ENCODE assay signal across 31 cellular contexts in the genomic region with DNA sequence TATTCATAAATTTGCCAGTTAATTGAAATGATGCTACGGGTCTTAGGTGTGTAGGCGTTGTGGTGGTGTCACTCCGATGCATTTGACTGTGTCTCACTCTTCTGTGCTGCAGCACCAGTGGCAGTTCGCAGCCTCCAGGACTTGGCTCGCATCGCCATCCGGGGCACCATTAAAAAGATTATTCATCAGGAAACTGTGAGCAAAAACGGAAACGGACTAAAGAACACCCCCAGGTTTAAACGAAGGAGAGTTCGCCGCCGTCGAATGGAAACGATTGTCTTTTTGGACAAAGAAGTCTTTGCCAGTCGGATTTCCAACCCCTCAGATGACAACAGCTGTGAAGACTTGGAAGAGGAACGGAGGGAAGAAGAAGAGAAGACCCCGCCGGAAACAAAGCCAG.
"Had no signal": no experiment of that assay in that cellular context is flagged by ENCODE, and none has a peak within 500 bp of the region (broad histone marks: within the 10 kb centered on the region; RNA-seq: fewer than 3 reads in every experiment).

No MANE protein-coding gene starts in this region.

- H3K4me1 ChIP-seq: adrenal gland, ascending aorta, breast epithelium, esophagus squamous epithelium, gastroesophageal sphincter had no signal

- H3K27ac Mint-ChIP-seq: activated CD4-positive, alpha-beta T cell treated with anti-CD3 and anti-CD28 coated beads for 36 hours; activated CD4-positive, alpha-beta T cell treated with anti-CD3 and anti-CD28 coated beads, Interleukin-2, amount 10 ng/mL, durations not matched to agents 7 days and 5 days; activated CD8-positive, alpha-beta T cell treated with anti-CD3 and anti-CD28 coated beads for 36 hours; activated naive CD4-positive, alpha-beta T cell treated with anti-CD3 and anti-CD28 coated beads for 36 hours; activated naive CD4-positive, alpha-beta T cell treated with anti-CD3 and anti-CD28 coated beads, Interleukin-2, amount 50 U/mL, for 24 hours; activated naive CD8-positive, alpha-beta T cell treated with anti-CD3 and anti-CD28 coated beads for 36 hours; activated naive CD8-positive, alpha-beta T cell treated with anti-CD3 and anti-CD28 coated beads, Interleukin-2, amount 50 U/mL, for 24 hours; activated T-helper 1 cell treated with anti-CD3 and anti-CD28 coated beads, Interleukin-12 subunit alpha, Interleukin-12 subunit beta, Interleukin-2, Interleukin-4 antibody, amounts not matched to agents 30 ng/mL and 10 ng/mL and 1 ng/mL, durations not matched to agents 14 hours and 24 hours and 36 hours; activated T-helper 2 cell treated with anti-CD3 and anti-CD28 coated beads, Interferon-gamma antibody, Interleukin-2, Interleukin-4, amounts not matched to agents 10 μg/mL and 5 μg/mL and 100 μg/mL, durations not matched to agents 14 hours and 24 hours and 36 hours; dendritic cell treated with granulocyte-macrophage colony-stimulating factor and Interleukin-4, amounts not matched to agents 40 ng/mL and 50 ng/mL, for 4 days had no signal

- H3K27me3 ChIP-seq: adrenal gland, ascending aorta, breast epithelium, cardiac muscle cell, esophagus squamous epithelium, gastroesophageal sphincter had no signal

- H3K27me3 Mint-ChIP-seq: activated CD4-positive, alpha-beta T cell treated with anti-CD3 and anti-CD28 coated beads for 36 hours; activated CD4-positive, alpha-beta T cell treated with anti-CD3 and anti-CD28 coated beads, Interleukin-2, amount 10 ng/mL, durations not matched to agents 7 days and 5 days; activated CD8-positive, alpha-beta T cell treated with anti-CD3 and anti-CD28 coated beads for 36 hours; activated naive CD4-positive, alpha-beta T cell treated with anti-CD3 and anti-CD28 coated beads, Interleukin-2, amount 50 U/mL, for 24 hours; activated naive CD8-positive, alpha-beta T cell treated with anti-CD3 and anti-CD28 coated beads for 36 hours; activated naive CD8-positive, alpha-beta T cell treated with anti-CD3 and anti-CD28 coated beads, Interleukin-2, amount 50 U/mL, for 24 hours; central memory CD8-positive, alpha-beta T cell; dendritic cell treated with granulocyte-macrophage colony-stimulating factor and Interleukin-4, amounts not matched to agents 40 ng/mL and 50 ng/mL, for 4 days had no signal

- ATAC-seq: activated CD4-positive, alpha-beta T cell treated with anti-CD3 and anti-CD28 coated beads for 36 hours; activated CD8-positive, alpha-beta T cell treated with anti-CD3 and anti-CD28 coated beads for 36 hours; activated naive CD8-positive, alpha-beta T cell treated with anti-CD3 and anti-CD28 coated beads, Interleukin-2, amount 50 U/mL, for 24 hours; gastroesophageal sphincter had no signal

- H3K36me3 ChIP-seq: breast epithelium had no signal

- H3K9me3 ChIP-seq: adrenal gland, ascending aorta, breast epithelium, esophagus squamous epithelium, gastroesophageal sphincter had no signal

- H3K4me3 ChIP-seq: adrenal gland, ascending aorta, breast epithelium, cardiac muscle cell, coronary artery, esophagus squamous epithelium, gastroesophageal sphincter had no signal

- H3K4me3 Mint-ChIP-seq: activated CD4-positive, alpha-beta T cell treated with anti-CD3 and anti-CD28 coated beads for 36 hours; activated CD4-positive, alpha-beta T cell treated with anti-CD3 and anti-CD28 coated beads, Interleukin-2, amount 10 ng/mL, durations not matched to agents 7 days and 5 days; activated CD8-positive, alpha-beta T cell treated with anti-CD3 and anti-CD28 coated beads for 36 hours; activated naive CD4-positive, alpha-beta T cell treated with anti-CD3 and anti-CD28 coated beads for 36 hours; activated naive CD4-positive, alpha-beta T cell treated with anti-CD3 and anti-CD28 coated beads, Interleukin-2, amount 50 U/mL, for 24 hours; activated naive CD8-positive, alpha-beta T cell treated with anti-CD3 and anti-CD28 coated beads for 36 hours; activated naive CD8-positive, alpha-beta T cell treated with anti-CD3 and anti-CD28 coated beads, Interleukin-2, amount 50 U/mL, for 24 hours; activated T-helper 1 cell treated with anti-CD3 and anti-CD28 coated beads, Interleukin-12 subunit alpha, Interleukin-12 subunit beta, Interleukin-2, Interleukin-4 antibody, amounts not matched to agents 30 ng/mL and 10 ng/mL and 1 ng/mL, durations not matched to agents 14 hours and 24 hours and 36 hours; brain; central memory CD8-positive, alpha-beta T cell; dendritic cell treated with granulocyte-macrophage colony-stimulating factor and Interleukin-4, amounts not matched to agents 40 ng/mL and 50 ng/mL, for 4 days had no signal

- DNase-seq: activated CD4-positive, alpha-beta T cell treated with anti-CD3 and anti-CD28 coated beads for 36 hours; activated CD4-positive, alpha-beta T cell treated with anti-CD3 and anti-CD28 coated beads, Interleukin-2, amount 10 ng/mL, durations not matched to agents 7 days and 5 days; activated CD4-positive, alpha-beta T cell treated with anti-CD3 and anti-CD28 coated beads, Interleukin-2, amount 50 U/mL, for 4 hours; activated CD4-positive, CD25-positive, alpha-beta regulatory T cell; activated CD4-positive, CD25-positive, alpha-beta regulatory T cell treated with anti-CD3 and anti-CD28 coated beads, Interleukin-2, amount 50 U/mL, for 72 hours; activated CD8-positive, alpha-beta memory T cell treated with anti-CD3 and anti-CD28 coated beads for 24 hours; activated CD8-positive, alpha-beta T cell treated with anti-CD3 and anti-CD28 coated beads for 36 hours; activated effector memory CD4-positive, alpha-beta T cell treated with anti-CD3 and anti-CD28 coated beads, Interleukin-2, amount 50 U/mL, for 16 hours; activated naive CD4-positive, alpha-beta T cell treated with anti-CD3 and anti-CD28 coated beads for 36 hours; activated naive CD8-positive, alpha-beta T cell treated with anti-CD3 and anti-CD28 coated beads for 36 hours; activated naive CD8-positive, alpha-beta T cell treated with anti-CD3 and anti-CD28 coated beads, Interleukin-2, amount 50 U/mL, for 24 hours; activated T-cell treated with anti-CD3 and anti-CD28 coated beads, Interleukin-2, amount 50 U/mL, for 1 hour; activated T-cell treated with anti-CD3 and anti-CD28 coated beads, Interleukin-2, amount 50 U/mL, for 48 hours; adrenal gland; amygdala; effector CD8-positive, alpha-beta T cell; esophagus squamous epithelium; foreskin melanocyte; T-helper 2 cell had no signal

- H3K4me1 Mint-ChIP-seq: activated CD4-positive, alpha-beta T cell treated with anti-CD3 and anti-CD28 coated beads for 36 hours; brain had no signal

- H3K36me3 Mint-ChIP-seq: activated naive CD8-positive, alpha-beta T cell treated with anti-CD3 and anti-CD28 coated beads for 36 hours had no signal

- H3K9me3 Mint-ChIP-seq: activated CD4-positive, alpha-beta T cell treated with anti-CD3 and anti-CD28 coated beads, Interleukin-2, amount 10 ng/mL, durations not matched to agents 7 days and 5 days; activated CD8-positive, alpha-beta T cell treated with anti-CD3 and anti-CD28 coated beads for 36 hours; activated naive CD4-positive, alpha-beta T cell treated with anti-CD3 and anti-CD28 coated beads for 36 hours; activated naive CD4-positive, alpha-beta T cell treated with anti-CD3 and anti-CD28 coated beads, Interleukin-2, amount 50 U/mL, for 24 hours; activated naive CD8-positive, alpha-beta T cell treated with anti-CD3 and anti-CD28 coated beads for 36 hours; activated naive CD8-positive, alpha-beta T cell treated with anti-CD3 and anti-CD28 coated beads, Interleukin-2, amount 50 U/mL, for 24 hours; activated T-helper 1 cell treated with anti-CD3 and anti-CD28 coated beads, Interleukin-12 subunit alpha, Interleukin-12 subunit beta, Interleukin-2, Interleukin-4 antibody, amounts not matched to agents 30 ng/mL and 10 ng/mL and 1 ng/mL, durations not matched to agents 14 hours and 24 hours and 36 hours; activated T-helper 2 cell treated with anti-CD3 and anti-CD28 coated beads, Interferon-gamma antibody, Interleukin-2, Interleukin-4, amounts not matched to agents 10 μg/mL and 5 μg/mL and 100 μg/mL, durations not matched to agents 14 hours and 24 hours and 36 hours; dendritic cell treated with granulocyte-macrophage colony-stimulating factor and Interleukin-4, amounts not matched to agents 40 ng/mL and 50 ng/mL, for 4 days had no signal

- H3K27ac ChIP-seq: adrenal gland, ascending aorta, breast epithelium, cardiac muscle cell, coronary artery, epithelial cell of prostate, esophagus squamous epithelium, gastroesophageal sphincter had no signal
